ENCODE assay signal across 26 cellular contexts in genomic region chr2:134190062-134190806, GRCh38.
DNase-seq lines count a peak whose midpoint lies in the region; ATAC-seq and TF ChIP-seq lines count a peak whose summit lies in the region.
"Had no signal": no experiment of that assay in that cellular context is flagged by ENCODE, and none has a peak within 500 bp of the region (broad histone marks: within the 10 kb centered on the region; RNA-seq: fewer than 3 reads in every experiment).

No MANE protein-coding gene starts in this region.

- H3K4me3 ChIP-seq in CD4-positive, alpha-beta memory T cell (ENCODE audit: low read length in 2 of 2), result no peak overlapping the region
- no peak overlapping the region for H3K4me3 ChIP-seq in PC-3 (ENCODE audit: low read length)
- H3K4me3 ChIP-seq in dorsolateral prefrontal cortex, result peak overlapping the region in 7 of 59 donors; percentile 1 to 24 (median 12)
- no peak overlapping the region for H3K4me3 ChIP-seq in osteoblast (ENCODE audit: insufficient read depth, low read length)
- H3K4me3 ChIP-seq in neuronal stem cell (ENCODE audit: low read length in 2 of 2), result no peak overlapping the region
- no peak overlapping the region for H3K4me3 ChIP-seq in Caco-2 (ENCODE audit: low read depth, low read length)
- H3K4me3 ChIP-seq: BLaER1 treated with 17β-estradiol and CSF1 and Interleukin-3, amounts not matched to agents 10 nM and 100 nM; left lung; ovary; Peyer's patch; testis had no signal

- H3K4ac ChIP-seq in neuronal stem cell (ENCODE audit: low read length), result no peak overlapping the region

- no peak overlapping the region for H2BK12ac ChIP-seq in neuronal stem cell (ENCODE audit: low read length)

- H2AK5ac ChIP-seq in neuronal stem cell (ENCODE audit: low read depth, low read length), result no peak overlapping the region

- H2AFZ ChIP-seq in PC-3 (ENCODE audit: low read length) (no peak overlapping the region), osteoblast (ENCODE audit: low read length) (no peak overlapping the region), neuronal stem cell (ENCODE audit: low read length) (no peak overlapping the region)

- no peaks in the 10 kb centered on the region for H3K9me2 ChIP-seq in PC-3 (replicated peaks; ENCODE audit: low read length)

- H3K36me3 ChIP-seq in CD4-positive, alpha-beta memory T cell (ENCODE audit: insufficient read depth, low read length), result no peaks in the 10 kb centered on the region
- H3K36me3 ChIP-seq in PC-3 (ENCODE audit: low read depth, low read length) (no peaks in the 10 kb centered on the region), osteoblast (ENCODE audit: insufficient read depth, low read length) (no peaks in the 10 kb centered on the region), neuronal stem cell (replicated peaks in 1 of 2; ENCODE audit: control insufficient read depth in 2 of 2, insufficient read depth in 2 of 2, low read length in 2 of 2) (no peaks in the 10 kb centered on the region), Caco-2 (ENCODE audit: control insufficient read depth, insufficient read depth, low read length) (no peaks in the 10 kb centered on the region; the same call in 1 of the 2 replicates)
- H3K36me3 ChIP-seq: left lung, ovary, Peyer's patch had no signal

- no peak overlapping the region for H3K27ac ChIP-seq in CD4-positive, alpha-beta memory T cell (ENCODE audit: low read depth, low read length)
- H3K27ac ChIP-seq in PC-3 (ENCODE audit: low read length), result peak overlapping the region; percentile 88
- peak overlapping the region in 33 of 59 donors; percentile 1 to 80 (median 26) for H3K27ac ChIP-seq in dorsolateral prefrontal cortex
- no peak overlapping the region for H3K27ac ChIP-seq in osteoblast (ENCODE audit: low read depth, low read length)
- H3K27ac ChIP-seq in neuronal stem cell (replicated peaks; ENCODE audit: low read length), result no peak overlapping the region
- H3K27ac ChIP-seq: BLaER1 treated with 17β-estradiol and CSF1 and Interleukin-3, amounts not matched to agents 10 nM and 100 nM; left lung; ovary; testis had no signal

- no peak overlapping the region for H3K4me2 ChIP-seq in PC-3 (ENCODE audit: low read length)
- no peak overlapping the region for H3K4me2 ChIP-seq in osteoblast (ENCODE audit: insufficient read depth, low read length)
- no peak overlapping the region for H3K4me2 ChIP-seq in neuronal stem cell (ENCODE audit: insufficient read depth, low read length, poor library complexity, severe bottlenecking)

- H2BK120ac ChIP-seq in neuronal stem cell (ENCODE audit: low read depth, low read length), result no peak overlapping the region

- TF ChIP-seq CTCF in PC-3 (conservative IDR thresholded peaks at IDR 0.05; ENCODE audit: low read depth, low read length) (no peak), dorsolateral prefrontal cortex (IDR thresholded peaks at IDR 0.05 in 54 of 56, conservative IDR thresholded peaks at IDR 0.05 in 2 of 56; ENCODE audit: low read depth in 1 of 56, partially characterized antibody in 56 of 56) (no peak), osteoblast (IDR thresholded peaks at IDR 0.05; ENCODE audit: extremely low read depth, low read depth, low read length) (no peak), Caco-2 (IDR thresholded peaks at IDR 0.05; ENCODE audit: insufficient read depth in 1 of 2, low read depth in 1 of 2, low read length in 1 of 2, severe bottlenecking in 1 of 2, unreplicated experiment in 1 of 2) (no peak)

- DNase-seq in CD4-positive, alpha-beta memory T cell, result no peak
- DNase-seq in PC-3 (no peak), dorsolateral prefrontal cortex (no peak), osteoblast (ENCODE audit: insufficient read length, low spot score, missing footprints) (peak; percentile 58), NCI-H2081 (lab: John Stamatoyannopoulos, UW) (no peak), neuronal stem cell (ENCODE audit: low spot score) (no peak), Caco-2 (no peak)
- no peak for DNase-seq in activated T-cell treated with anti-CD3 and anti-CD28 coated beads, Interleukin-2, amount 50 U/mL, for 48 hours
- DNase-seq: activated CD4-positive, alpha-beta T cell treated with anti-CD3 and anti-CD28 coated beads, Interleukin-2, amount 50 U/mL, for 48 hours; activated CD4-positive, CD25-positive, alpha-beta regulatory T cell; activated CD8-positive, alpha-beta memory T cell treated with anti-CD3 and anti-CD28 coated beads, Interleukin-2, amount 50 U/mL, for 48 hours; activated naive CD8-positive, alpha-beta T cell treated with anti-CD3 and anti-CD28 coated beads, Interleukin-2, amount 10 ng/mL, durations not matched to agents 7 days and 5 days; H7; left lung; NCI-H1092 treated with DMSO at 0.1 percent for 48 hours; NCI-H1930; NCI-H526; NK-92 treated with Interleukin-12 subunit alpha and Interleukin-12 subunit beta, amount 100 ng/mL, for 24 hours; ovary; Peyer's patch; SIG-M5; stimulated activated CD4-positive, alpha-beta T cell treated with anti-CD3 and anti-CD28 coated beads, Interleukin-4, amount 100 ng/mL, for 1 hour; testis had no signal

- ATAC-seq in PC-3, result no peak

- peaks cover 65% of the 10 kb centered on the region for H3K4me1 ChIP-seq in CD4-positive, alpha-beta memory T cell (ENCODE audit: insufficient read depth, low read length)
- H3K4me1 ChIP-seq in PC-3 (ENCODE audit: insufficient read depth, low read length) (peaks cover 27% of the 10 kb centered on the region), osteoblast (ENCODE audit: insufficient read depth, low read length) (peaks cover 4% of the 10 kb centered on the region), neuronal stem cell (ENCODE audit: control insufficient read depth in 2 of 2, insufficient read depth in 1 of 2, low read depth in 1 of 2, low read length in 2 of 2) (no peaks in the 10 kb centered on the region), Caco-2 (peaks cover 7% of the 10 kb centered on the region)
- H3K4me1 ChIP-seq: left lung had no signal

- H3K14ac ChIP-seq in neuronal stem cell (ENCODE audit: low read length), result no peak overlapping the region

- peak overlapping the region in 6 of 7 donors; percentile 0 to 72 (median 54) for H3K27ac Mint-ChIP-seq in CD4-positive, alpha-beta memory T cell
- no peak overlapping the region for H3K27ac Mint-ChIP-seq in Caco-2 (ENCODE audit: unreplicated experiment)
- H3K27ac Mint-ChIP-seq: activated naive CD8-positive, alpha-beta T cell treated with anti-CD3 and anti-CD28 coated beads, Interleukin-2, amount 10 ng/mL, durations not matched to agents 7 days and 5 days; nephron had no signal

- CTCF ChIA-PET in CD4-positive, alpha-beta memory T cell (lab: Charles Lee; ENCODE audit: partially characterized antibody), result interaction anchor here (0.8 to 1.0 kb wide), 2 partner anchors 16 to 17 kb away, joined by 3 to 4 read pairs; no protein-coding TSS in a partner anchor
- CTCF ChIA-PET in PC-3 (lab: Charles Lee) (no interaction called here), Caco-2 (lab: Charles Lee) (no interaction called here)

- H3K18ac ChIP-seq in neuronal stem cell (ENCODE audit: low read length), result no peak overlapping the region

- POLR2A ChIA-PET in CD4-positive, alpha-beta memory T cell (lab: Charles Lee; ENCODE audit: partially characterized antibody), result interaction anchor here (1.0 to 1.3 kb wide), 2 partner anchors 9 kb away, joined by 3 to 5 read pairs; no protein-coding TSS in a partner anchor
- POLR2A ChIA-PET in PC-3 (lab: Charles Lee; ENCODE audit: unreplicated experiment) (no interaction called here), Caco-2 (lab: Charles Lee) (no interaction called here)

- H3K79me2 ChIP-seq in PC-3 (ENCODE audit: low read length) (peaks cover 54% of the 10 kb centered on the region), osteoblast (ENCODE audit: insufficient read depth, low read length) (peaks cover 45% of the 10 kb centered on the region)

- H3K9ac ChIP-seq in PC-3 (ENCODE audit: low read length) (no peak overlapping the region), neuronal stem cell (ENCODE audit: low read depth, low read length, poor library complexity) (no peak overlapping the region)
- H3K9ac ChIP-seq: BLaER1 treated with 17β-estradiol and CSF1 and Interleukin-3, amounts not matched to agents 10 nM and 100 nM had no signal

- no peaks in the 10 kb centered on the region for H4K20me1 ChIP-seq in PC-3 (ENCODE audit: low read length)
- peaks cover 13% of the 10 kb centered on the region for H4K20me1 ChIP-seq in osteoblast (ENCODE audit: insufficient read depth, low read length)

- no peak overlapping the region for H4K8ac ChIP-seq in neuronal stem cell (ENCODE audit: low read depth, low read length)

- H3K4me3 Mint-ChIP-seq in CD4-positive, alpha-beta memory T cell, result peak overlapping the region in 4 of 8 donors; percentile 24 to 65 (median 41)
- no peak overlapping the region for H3K4me3 Mint-ChIP-seq in Caco-2 (ENCODE audit: unreplicated experiment)
- H3K4me3 Mint-ChIP-seq: activated naive CD8-positive, alpha-beta T cell treated with anti-CD3 and anti-CD28 coated beads, Interleukin-2, amount 10 ng/mL, durations not matched to agents 7 days and 5 days; IgD-negative memory B cell; nephron had no signal

- H3K9me3 Mint-ChIP-seq in CD4-positive, alpha-beta memory T cell, result peaks cover 0 to 4% (median 2%) of the 10 kb centered on the region in 8 donors
- peaks cover 9% of the 10 kb centered on the region for H3K9me3 Mint-ChIP-seq in Caco-2 (ENCODE audit: unreplicated experiment)
- H3K9me3 Mint-ChIP-seq: IgD-negative memory B cell, nephron had no signal

- no peak overlapping the region for H4K91ac ChIP-seq in neuronal stem cell (ENCODE audit: low read depth, low read length, poor library complexity)

- peaks cover 14 to 44% of the 10 kb centered on the region in 2 donors for H3K36me3 Mint-ChIP-seq in CD4-positive, alpha-beta memory T cell
- no peaks in the 10 kb centered on the region for H3K36me3 Mint-ChIP-seq in Caco-2 (ENCODE audit: insufficient read depth, unreplicated experiment)

- H3K4me1 Mint-ChIP-seq in CD4-positive, alpha-beta memory T cell, result peaks cover 59 to 76% (median 68%) of the 10 kb centered on the region in 4 donors
- no peaks in the 10 kb centered on the region for H3K4me1 Mint-ChIP-seq in Caco-2 (ENCODE audit: low read depth, unreplicated experiment)

- no peak overlapping the region for H2BK5ac ChIP-seq in neuronal stem cell (ENCODE audit: low read length)

- BruUV-seq in PC-3 (replicated peaks; lab: Mats Ljungman, UMichigan) (no TSS peak), Caco-2 (replicated peaks; lab: Mats Ljungman, UMichigan) (no TSS peak)

- no CpG with 5 or more reads among the region's 4 CpGs for WGBS in neuronal stem cell (ENCODE audit: extremely low coverage in 2 of 2, insufficient read length in 2 of 2, insufficient replicate concordance in 1 of 2), 2 donors

- intact Hi-C loops in CD4-positive, alpha-beta memory T cell (cut with micrococcal nuclease), result no loop called here
- intact Hi-C loops in PC-3 (cut with micrococcal nuclease), result no loop called here
- intact Hi-C loops in dorsolateral prefrontal cortex (cut with DNase I), result loop anchor here (5.0 to 10.0 kb wide), 3 partner anchors 55 to 222 kb away; no protein-coding TSS in a partner anchor
- intact Hi-C loops in Caco-2 (cut with micrococcal nuclease; ENCODE audit: unreplicated experiment), result no loop called here

- no peaks in the 10 kb centered on the region for H3K27me3 ChIP-seq in CD4-positive, alpha-beta memory T cell (ENCODE audit: insufficient read depth, low read length)
- H3K27me3 ChIP-seq in PC-3 (ENCODE audit: low read length) (no peaks in the 10 kb centered on the region), dorsolateral prefrontal cortex (no peaks in the 10 kb centered on the region), osteoblast (ENCODE audit: insufficient read depth, low read length) (no peaks in the 10 kb centered on the region), neuronal stem cell (ENCODE audit: control insufficient read depth in 3 of 3, insufficient read depth in 3 of 3, low read depth in 1 of 3, low read length in 3 of 3) (no peaks in the 10 kb centered on the region), Caco-2 (replicated peaks; ENCODE audit: control insufficient read depth, insufficient read depth, low read length) (no peaks in the 10 kb centered on the region)
- H3K27me3 ChIP-seq: BLaER1 treated with 17β-estradiol and CSF1 and Interleukin-3, amounts not matched to agents 10 nM and 100 nM; left lung; ovary; Peyer's patch; testis had no signal

- no peaks in the 10 kb centered on the region for H3K27me3 Mint-ChIP-seq in CD4-positive, alpha-beta memory T cell
- H3K27me3 Mint-ChIP-seq in Caco-2 (ENCODE audit: insufficient read depth, unreplicated experiment), result no peaks in the 10 kb centered on the region
- H3K27me3 Mint-ChIP-seq: activated naive CD8-positive, alpha-beta T cell treated with anti-CD3 and anti-CD28 coated beads, Interleukin-2, amount 10 ng/mL, durations not matched to agents 7 days and 5 days; IgD-negative memory B cell had no signal

- no peak overlapping the region for H3K23ac ChIP-seq in neuronal stem cell (ENCODE audit: low read depth, low read length, poor library complexity)

- H3F3A ChIP-seq in PC-3 (ENCODE audit: low read length, unreplicated experiment), result no peaks in the 10 kb centered on the region

- no peaks in the 10 kb centered on the region for H3K9me3 ChIP-seq in CD4-positive, alpha-beta memory T cell (ENCODE audit: control insufficient read depth in 1 of 2, low read length in 2 of 2)
- H3K9me3 ChIP-seq in PC-3 (ENCODE audit: low read length) (no peaks in the 10 kb centered on the region), osteoblast (ENCODE audit: low read depth, low read length) (no peaks in the 10 kb centered on the region), neuronal stem cell (replicated peaks in 1 of 2; ENCODE audit: control insufficient read depth in 2 of 2, insufficient read depth in 1 of 2, low read depth in 1 of 2, low read length in 2 of 2) (peaks cover 0 to 1% of the 10 kb centered on the region in 2 donors), Caco-2 (no peaks in the 10 kb centered on the region)
- H3K9me3 ChIP-seq: ovary, Peyer's patch, testis had no signal

- H2BK15ac ChIP-seq in neuronal stem cell (ENCODE audit: low read length), result no peak overlapping the region

- no peaks in the 10 kb centered on the region for H3K79me1 ChIP-seq in neuronal stem cell (ENCODE audit: low read depth, low read length)

Comparison
In these comparisons a context has a peak if more than half of its experiments do, and no peak if none do; other contexts are left out.
1. H3K27ac ChIP-seq: peak in PC-3 (single experiment) and dorsolateral prefrontal cortex (33 of 59); none in CD4-positive, alpha-beta memory T cell (single experiment), osteoblast (single experiment) and neuronal stem cell (single experiment).
2. intact Hi-C loops: an anchor here in dorsolateral prefrontal cortex (5.0 to 10.0 kb wide); none called in CD4-positive, alpha-beta memory T cell, PC-3 and Caco-2.